ENCODE assay signal across 19 cellular contexts in genomic region chr11:16154715-16155396, GRCh38.
DNase-seq lines count a peak whose midpoint lies in the region; TF ChIP-seq lines count a peak whose summit lies in the region.
"Had no signal": no experiment of that assay in that cellular context is flagged by ENCODE, and none has a peak within 500 bp of the region (broad histone marks: within the 10 kb centered on the region; RNA-seq: fewer than 3 reads in every experiment).

No MANE protein-coding gene starts in this region.

- no peaks in the 10 kb centered on the region for H3K36me3 Mint-ChIP-seq in activated T-helper 1 cell treated with anti-CD3 and anti-CD28 coated beads, Interleukin-12 subunit alpha, Interleukin-12 subunit beta, Interleukin-2, Interleukin-4 antibody, amounts not matched to agents 30 ng/mL and 10 ng/mL and 1 ng/mL, durations not matched to agents 14 hours and 24 hours and 36 hours (ENCODE audit: low read depth)
- H3K36me3 Mint-ChIP-seq: activated naive CD4-positive, alpha-beta T cell treated with anti-CD3 and anti-CD28 coated beads, Interleukin-2, amount 10 ng/mL, durations not matched to agents 7 days and 5 days had no signal

- intact Hi-C loops in activated T-helper 1 cell treated with anti-CD3 and anti-CD28 coated beads, Interleukin-12 subunit alpha, Interleukin-12 subunit beta, Interleukin-2, Interleukin-4 antibody, amounts not matched to agents 30 ng/mL and 10 ng/mL and 1 ng/mL, durations not matched to agents 14 hours and 24 hours and 36 hours (cut with micrococcal nuclease), result no loop called here
- intact Hi-C loops in prostate gland (cut with DNase I), result no loop called here

- no peak overlapping the region for H3K27ac ChIP-seq in trophoblast cell (ENCODE audit: low read depth, low read length)
- no peak overlapping the region for H3K27ac ChIP-seq in prostate gland
- H3K27ac ChIP-seq: BLaER1 treated with 17β-estradiol and CSF1 and Interleukin-3, amounts not matched to agents 10 nM and 100 nM; parathyroid adenoma; spleen had no signal

- H3K27me3 Mint-ChIP-seq in activated T-helper 1 cell treated with anti-CD3 and anti-CD28 coated beads, Interleukin-12 subunit alpha, Interleukin-12 subunit beta, Interleukin-2, Interleukin-4 antibody, amounts not matched to agents 30 ng/mL and 10 ng/mL and 1 ng/mL, durations not matched to agents 14 hours and 24 hours and 36 hours (ENCODE audit: insufficient read depth), result no peaks in the 10 kb centered on the region
- H3K27me3 Mint-ChIP-seq: activated naive CD4-positive, alpha-beta T cell treated with anti-CD3 and anti-CD28 coated beads, Interleukin-2, amount 10 ng/mL, durations not matched to agents 7 days and 5 days; effector memory CD8-positive, alpha-beta T cell had no signal

- peaks cover 2% of the 10 kb centered on the region for H3K79me1 ChIP-seq in trophoblast cell (ENCODE audit: low read length)

- no CpG with 5 or more reads among the region's 4 CpGs for WGBS in trophoblast cell (ENCODE audit: extremely low coverage, insufficient coverage, insufficient read length)
- 68% methylated on average over 4 of the region's 4 CpGs for WGBS in prostate gland

- H2BK12ac ChIP-seq in trophoblast cell (ENCODE audit: low read length), result no peak overlapping the region

- H3K4me1 Mint-ChIP-seq in activated T-helper 1 cell treated with anti-CD3 and anti-CD28 coated beads, Interleukin-12 subunit alpha, Interleukin-12 subunit beta, Interleukin-2, Interleukin-4 antibody, amounts not matched to agents 30 ng/mL and 10 ng/mL and 1 ng/mL, durations not matched to agents 14 hours and 24 hours and 36 hours (ENCODE audit: low read depth), result no peaks in the 10 kb centered on the region
- H3K4me1 Mint-ChIP-seq: activated naive CD4-positive, alpha-beta T cell treated with anti-CD3 and anti-CD28 coated beads, Interleukin-2, amount 10 ng/mL, durations not matched to agents 7 days and 5 days had no signal

- no peak overlapping the region for H3K18ac ChIP-seq in trophoblast cell (ENCODE audit: low read length)

- H3K4me3 Mint-ChIP-seq in activated T-helper 1 cell treated with anti-CD3 and anti-CD28 coated beads, Interleukin-12 subunit alpha, Interleukin-12 subunit beta, Interleukin-2, Interleukin-4 antibody, amounts not matched to agents 30 ng/mL and 10 ng/mL and 1 ng/mL, durations not matched to agents 14 hours and 24 hours and 36 hours, result no peak overlapping the region
- H3K4me3 Mint-ChIP-seq: activated naive CD4-positive, alpha-beta T cell treated with anti-CD3 and anti-CD28 coated beads, Interleukin-2, amount 10 ng/mL, durations not matched to agents 7 days and 5 days; effector memory CD8-positive, alpha-beta T cell; T-helper 1 cell treated with Interleukin-12 subunit alpha and Interleukin-12 subunit beta and Interleukin-4 antibody, amounts not matched to agents 30 μg/mL and 1 μg/mL, for 36 hours had no signal

- H3K36me3 ChIP-seq in trophoblast cell (ENCODE audit: control insufficient read depth in 1 of 2, insufficient read depth in 2 of 2, low read length in 2 of 2) (no peaks in the 10 kb centered on the region), prostate gland (no peaks in the 10 kb centered on the region)
- H3K36me3 ChIP-seq: BLaER1 treated with 17β-estradiol and CSF1 and Interleukin-3, amounts not matched to agents 10 nM and 100 nM; spleen had no signal

- no peaks in the 10 kb centered on the region for H3K79me2 ChIP-seq in trophoblast cell (ENCODE audit: control insufficient read depth, insufficient read depth, low read length, poor library complexity)
- H3K79me2 ChIP-seq: parathyroid adenoma had no signal

- no peak overlapping the region for H2AK5ac ChIP-seq in trophoblast cell (ENCODE audit: low read length)

- peak; percentile 51 for DNase-seq in EL
- peak; percentile 18 for DNase-seq in SW480 (ENCODE audit: low spot score)
- peak; percentile 74 for DNase-seq in islet precursor cell
- DNase-seq in trophoblast cell, result peak; percentile 66 to 73
- no peak for DNase-seq in activated T-helper 1 cell treated with anti-CD3 and anti-CD28 coated beads, Interleukin-12 subunit alpha, Interleukin-12 subunit beta, Interleukin-2, Interleukin-4 antibody, amounts not matched to agents 30 ng/mL and 10 ng/mL and 1 ng/mL, durations not matched to agents 14 hours and 24 hours and 36 hours (ENCODE audit: low spot score)
- no peak for DNase-seq in prostate gland (ENCODE audit: low spot score)
- no peak for DNase-seq in GOT3 (lab: John Stamatoyannopoulos, UW)
- no peak for DNase-seq in NCI-H128 (lab: John Stamatoyannopoulos, UW; ENCODE audit: unreplicated experiment)
- DNase-seq: activated CD8-positive, alpha-beta memory T cell treated with anti-CD3 and anti-CD28 coated beads, Interleukin-2, amount 50 U/mL, for 4 hours; activated naive CD4-positive, alpha-beta T cell treated with anti-CD3 and anti-CD28 coated beads, Interleukin-2, amount 10 ng/mL, durations not matched to agents 7 days and 5 days; effector memory CD8-positive, alpha-beta T cell; foreskin melanocyte; NCI-H2029; NCI-H524; spleen; stimulated activated naive CD4-positive, alpha-beta T cell treated with Interleukin-2 at 50 U/mL for 16 hours had no signal

- no peak overlapping the region for H3K27ac Mint-ChIP-seq in activated T-helper 1 cell treated with anti-CD3 and anti-CD28 coated beads, Interleukin-12 subunit alpha, Interleukin-12 subunit beta, Interleukin-2, Interleukin-4 antibody, amounts not matched to agents 30 ng/mL and 10 ng/mL and 1 ng/mL, durations not matched to agents 14 hours and 24 hours and 36 hours
- H3K27ac Mint-ChIP-seq: activated naive CD4-positive, alpha-beta T cell treated with anti-CD3 and anti-CD28 coated beads, Interleukin-2, amount 10 ng/mL, durations not matched to agents 7 days and 5 days; effector memory CD8-positive, alpha-beta T cell; T-helper 1 cell treated with Interleukin-12 subunit alpha and Interleukin-12 subunit beta and Interleukin-4 antibody, amounts not matched to agents 30 μg/mL and 1 μg/mL, for 36 hours had no signal

- no peak overlapping the region for H4K12ac ChIP-seq in trophoblast cell (ENCODE audit: low read depth, low read length)

- no peak overlapping the region for H4K91ac ChIP-seq in trophoblast cell (ENCODE audit: low read depth, low read length)

- H3K4me1 ChIP-seq in trophoblast cell (ENCODE audit: control insufficient read depth in 1 of 2, insufficient read depth in 2 of 2, low read length in 2 of 2) (peaks cover 0 to 3% of the 10 kb centered on the region in 2 experiments), prostate gland (replicated peaks) (no peaks in the 10 kb centered on the region)
- H3K4me1 ChIP-seq: BLaER1 treated with 17β-estradiol and CSF1 and Interleukin-3, amounts not matched to agents 10 nM and 100 nM; parathyroid adenoma; spleen had no signal

- H2BK120ac ChIP-seq in trophoblast cell (ENCODE audit: insufficient read depth, low read length, poor library complexity), result peak overlapping the region; percentile 51

- H3K9ac ChIP-seq in trophoblast cell (ENCODE audit: low read length), result no peak overlapping the region
- H3K9ac ChIP-seq: BLaER1 treated with 17β-estradiol and CSF1 and Interleukin-3, amounts not matched to agents 10 nM and 100 nM; parathyroid adenoma had no signal

- no peaks in the 10 kb centered on the region for H3K9me3 Mint-ChIP-seq in activated T-helper 1 cell treated with anti-CD3 and anti-CD28 coated beads, Interleukin-12 subunit alpha, Interleukin-12 subunit beta, Interleukin-2, Interleukin-4 antibody, amounts not matched to agents 30 ng/mL and 10 ng/mL and 1 ng/mL, durations not matched to agents 14 hours and 24 hours and 36 hours
- H3K9me3 Mint-ChIP-seq: T-helper 1 cell treated with Interleukin-12 subunit alpha and Interleukin-12 subunit beta and Interleukin-4 antibody, amounts not matched to agents 30 μg/mL and 1 μg/mL, for 36 hours had no signal

- H3K9me3 ChIP-seq in trophoblast cell (ENCODE audit: insufficient read depth, low read depth, low read length), result no peaks in the 10 kb centered on the region
- H3K9me3 ChIP-seq in prostate gland, result no peaks in the 10 kb centered on the region
- H3K9me3 ChIP-seq: BLaER1 treated with 17β-estradiol and CSF1 and Interleukin-3, amounts not matched to agents 10 nM and 100 nM; spleen had no signal

- no peak overlapping the region for H2BK5ac ChIP-seq in trophoblast cell (ENCODE audit: low read depth, low read length, poor library complexity)

- H3K27me3 ChIP-seq in trophoblast cell (ENCODE audit: insufficient read depth, low read length) (no peaks in the 10 kb centered on the region), prostate gland (replicated peaks; ENCODE audit: insufficient read depth) (no peaks in the 10 kb centered on the region)
- H3K27me3 ChIP-seq: BLaER1 treated with 17β-estradiol and CSF1 and Interleukin-3, amounts not matched to agents 10 nM and 100 nM; spleen had no signal

- no peak for TF ChIP-seq CTCF in prostate gland (IDR thresholded peaks at IDR 0.05)

- H4K8ac ChIP-seq in trophoblast cell (ENCODE audit: low read depth, low read length), result no peak overlapping the region

- H3K4me3 ChIP-seq in trophoblast cell (ENCODE audit: low read depth, low read length) (no peak overlapping the region), prostate gland (no peak overlapping the region)
- H3K4me3 ChIP-seq: BLaER1 treated with 17β-estradiol and CSF1 and Interleukin-3, amounts not matched to agents 10 nM and 100 nM; spleen had no signal

- no peak overlapping the region for H3K23ac ChIP-seq in trophoblast cell (ENCODE audit: low read length)

- no peak for TF ChIP-seq POLR2A in prostate gland (IDR thresholded peaks at IDR 0.05)

- H3K4ac ChIP-seq in trophoblast cell (ENCODE audit: low read depth, low read length), result no peak overlapping the region

- no peak overlapping the region for H3K4me2 ChIP-seq in trophoblast cell (ENCODE audit: low read length)
- H3K4me2 ChIP-seq: BLaER1 treated with 17β-estradiol and CSF1 and Interleukin-3, amounts not matched to agents 10 nM and 100 nM had no signal

- H3K14ac ChIP-seq in trophoblast cell (ENCODE audit: low read length), result no peak overlapping the region

- H2AFZ ChIP-seq in trophoblast cell (ENCODE audit: insufficient read depth, low read length, poor library complexity), result no peak overlapping the region
- H2AFZ ChIP-seq: parathyroid adenoma had no signal

Comparison
In these comparisons a context has a peak if more than half of its experiments do, and no peak if none do; other contexts are left out.
1. DNase-seq: peak in EL (single experiment), SW480 (single experiment), islet precursor cell (single experiment) and trophoblast cell (2 of 2); none in activated T-helper 1 cell treated with anti-CD3 and anti-CD28 coated beads, Interleukin-12 subunit alpha, Interleukin-12 subunit beta, Interleukin-2, Interleukin-4 antibody, amounts not matched to agents 30 ng/mL and 10 ng/mL and 1 ng/mL, durations not matched to agents 14 hours and 24 hours and 36 hours (single experiment), prostate gland (single experiment), GOT3 (single experiment) and NCI-H128 (single experiment).